ENCODE assay signal across 1 cellular context in the genomic region with DNA sequence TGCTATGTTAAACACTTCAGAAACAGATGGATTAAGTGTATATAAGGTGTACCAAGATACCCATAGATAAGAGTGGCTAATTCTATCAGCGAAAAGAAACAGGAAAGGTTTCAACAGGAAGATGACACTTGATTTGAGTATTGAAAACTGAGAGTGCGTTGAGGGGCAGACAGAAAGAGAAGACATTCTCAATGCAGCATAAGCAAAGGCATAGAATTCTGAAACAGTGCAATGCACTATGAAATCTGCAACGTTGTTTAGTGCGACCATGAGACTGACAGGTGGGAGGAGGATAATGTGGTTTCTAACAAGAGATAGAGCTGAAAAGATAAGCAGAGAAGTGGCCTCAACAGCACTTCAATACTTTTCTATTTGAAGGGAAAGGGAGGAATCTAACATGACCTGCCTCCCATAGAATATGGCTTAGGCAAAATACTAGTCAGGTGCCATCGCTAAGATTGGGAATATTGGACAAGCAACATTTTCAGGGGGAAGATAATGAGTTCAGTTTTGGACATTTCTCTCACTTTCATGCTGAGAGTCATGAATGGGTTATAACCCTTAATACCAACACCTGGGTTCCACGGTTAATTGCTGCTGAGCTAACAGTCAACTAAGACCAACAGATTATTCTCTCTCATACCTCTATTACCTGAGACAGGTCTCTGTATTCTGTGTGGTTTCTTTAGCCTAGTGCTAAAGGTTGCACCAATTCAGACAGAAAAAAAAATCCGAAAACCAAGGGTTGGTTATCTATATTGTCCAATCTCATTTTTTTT.
TF ChIP-seq lines count a peak whose summit lies in the region.

No MANE protein-coding gene starts in this region.

TF ChIP-seq in GM12878, 131 proteins besides CTCF, POLR2A, EP300 and RAD21 (continued from another document):
- TF ChIP-seq, protein P1, sequence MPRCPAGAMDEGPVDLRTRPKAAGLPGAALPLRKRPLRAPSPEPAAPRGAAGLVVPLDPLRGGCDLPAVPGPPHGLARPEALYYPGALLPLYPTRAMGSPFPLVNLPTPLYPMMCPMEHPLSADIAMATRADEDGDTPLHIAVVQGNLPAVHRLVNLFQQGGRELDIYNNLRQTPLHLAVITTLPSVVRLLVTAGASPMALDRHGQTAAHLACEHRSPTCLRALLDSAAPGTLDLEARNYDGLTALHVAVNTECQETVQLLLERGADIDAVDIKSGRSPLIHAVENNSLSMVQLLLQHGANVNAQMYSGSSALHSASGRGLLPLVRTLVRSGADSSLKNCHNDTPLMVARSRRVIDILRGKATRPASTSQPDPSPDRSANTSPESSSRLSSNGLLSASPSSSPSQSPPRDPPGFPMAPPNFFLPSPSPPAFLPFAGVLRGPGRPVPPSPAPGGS (IDR thresholded peaks at IDR 0.05; ENCODE audit: borderline replicate concordance, insufficient read depth, low read depth, low read length, poor library complexity, severe bottlenecking): no peak
- TF ChIP-seq RFX5 (IDR thresholded peaks at IDR 0.05; ENCODE audit: low read depth, low read length): no peak
- no peak for TF ChIP-seq ZZZ3 (IDR thresholded peaks at IDR 0.05; ENCODE audit: control insufficient read depth, insufficient read length, low read depth)
- no peak for TF ChIP-seq ESRRA (IDR thresholded peaks at IDR 0.05; ENCODE audit: low read length)
- no peak for TF ChIP-seq NRF1 (conservative IDR thresholded peaks at IDR 0.05; ENCODE audit: low read depth, low read length)
- no peak for TF ChIP-seq SREBF1 (IDR thresholded peaks at IDR 0.05; ENCODE audit: low read length)
- TF ChIP-seq, protein P2, sequence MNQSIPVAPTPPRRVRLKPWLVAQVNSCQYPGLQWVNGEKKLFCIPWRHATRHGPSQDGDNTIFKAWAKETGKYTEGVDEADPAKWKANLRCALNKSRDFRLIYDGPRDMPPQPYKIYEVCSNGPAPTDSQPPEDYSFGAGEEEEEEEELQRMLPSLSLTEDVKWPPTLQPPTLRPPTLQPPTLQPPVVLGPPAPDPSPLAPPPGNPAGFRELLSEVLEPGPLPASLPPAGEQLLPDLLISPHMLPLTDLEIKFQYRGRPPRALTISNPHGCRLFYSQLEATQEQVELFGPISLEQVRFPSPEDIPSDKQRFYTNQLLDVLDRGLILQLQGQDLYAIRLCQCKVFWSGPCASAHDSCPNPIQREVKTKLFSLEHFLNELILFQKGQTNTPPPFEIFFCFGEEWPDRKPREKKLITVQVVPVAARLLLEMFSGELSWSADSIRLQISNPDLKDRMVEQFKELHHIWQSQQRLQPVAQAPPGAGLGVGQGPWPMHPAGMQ (IDR thresholded peaks at IDR 0.05; ENCODE audit: borderline replicate concordance): no peak
- no peak for TF ChIP-seq KDM1A (IDR thresholded peaks at IDR 0.05; ENCODE audit: borderline replicate concordance)
- TF ChIP-seq ASH2L (IDR thresholded peaks at IDR 0.05; ENCODE audit: borderline replicate concordance, low read depth): no peak
TF ChIP-seq in GM12878: peak in this region for 0.
